ENCODE assay signal across 1 cellular context in the genomic region with DNA sequence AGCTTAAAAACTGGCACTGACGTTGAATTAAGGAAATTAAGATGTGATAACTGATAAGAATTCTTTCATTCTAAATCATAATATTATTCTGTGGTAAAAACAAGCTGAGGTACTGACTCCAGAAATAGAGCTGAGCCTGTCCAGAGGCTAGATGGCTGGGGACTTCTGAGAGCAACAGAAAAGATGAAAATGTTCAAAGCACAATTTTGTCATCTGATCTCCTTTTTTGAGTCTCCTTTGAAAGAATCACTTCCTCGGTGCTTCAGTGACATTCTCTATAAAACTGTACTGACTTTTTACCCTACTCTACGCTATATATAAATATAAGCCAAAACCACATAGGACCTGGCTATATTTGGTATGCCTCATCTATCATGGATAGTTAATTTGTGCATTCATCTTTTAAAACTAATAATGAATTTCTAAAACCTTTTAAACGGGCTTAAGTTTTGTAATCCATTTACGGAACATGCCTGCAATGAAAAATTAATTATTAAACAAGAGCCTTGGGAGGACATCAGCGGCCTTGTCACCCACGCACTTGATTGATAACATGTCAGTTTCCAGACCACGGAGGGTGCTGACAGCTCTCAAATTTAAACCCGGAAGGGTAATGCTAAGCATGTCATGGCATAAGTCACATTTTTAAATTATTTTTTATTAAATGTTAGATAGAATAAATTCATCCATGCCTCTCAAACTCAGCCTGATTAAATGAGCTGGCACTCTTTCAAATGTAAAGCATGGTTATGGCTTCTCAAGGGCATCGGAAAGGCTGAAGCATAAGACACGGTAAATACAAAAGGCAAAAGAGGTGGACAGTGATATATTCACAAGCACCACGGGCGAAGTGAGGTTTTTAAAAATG.
TF ChIP-seq lines count a peak whose summit lies in the region.

No MANE protein-coding gene starts in this region.

TF ChIP-seq in K562, 482 proteins besides CTCF, POLR2A, EP300 and RAD21 (continued from another document):
- TF ChIP-seq, protein P1, sequence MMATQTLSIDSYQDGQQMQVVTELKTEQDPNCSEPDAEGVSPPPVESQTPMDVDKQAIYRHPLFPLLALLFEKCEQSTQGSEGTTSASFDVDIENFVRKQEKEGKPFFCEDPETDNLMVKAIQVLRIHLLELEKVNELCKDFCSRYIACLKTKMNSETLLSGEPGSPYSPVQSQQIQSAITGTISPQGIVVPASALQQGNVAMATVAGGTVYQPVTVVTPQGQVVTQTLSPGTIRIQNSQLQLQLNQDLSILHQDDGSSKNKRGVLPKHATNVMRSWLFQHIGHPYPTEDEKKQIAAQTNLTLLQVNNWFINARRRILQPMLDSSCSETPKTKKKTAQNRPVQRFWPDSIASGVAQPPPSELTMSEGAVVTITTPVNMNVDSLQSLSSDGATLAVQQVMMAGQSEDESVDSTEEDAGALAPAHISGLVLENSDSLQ (IDR thresholded peaks at IDR 0.05): peak; percentile 79
- TF ChIP-seq HNRNPLL (IDR thresholded peaks at IDR 0.05; ENCODE audit: low read depth, low read length, poor library complexity, severe bottlenecking) (no peak), PBX2 (CRISPR knock-in tag; IDR thresholded peaks at IDR 0.05; ENCODE audit: low read depth) (no peak), PBX2 (tag; conservative IDR thresholded peaks at IDR 0.05; ENCODE audit: low read depth) (peak; percentile 93), THRB (CRISPR knock-in tag; conservative IDR thresholded peaks at IDR 0.05) (no peak), ZC3H11A (IDR thresholded peaks at IDR 0.05; ENCODE audit: low read depth, low read length) (no peak)
